8 cellular contexts compared by ENCODE assay signal in the genomic region with DNA sequence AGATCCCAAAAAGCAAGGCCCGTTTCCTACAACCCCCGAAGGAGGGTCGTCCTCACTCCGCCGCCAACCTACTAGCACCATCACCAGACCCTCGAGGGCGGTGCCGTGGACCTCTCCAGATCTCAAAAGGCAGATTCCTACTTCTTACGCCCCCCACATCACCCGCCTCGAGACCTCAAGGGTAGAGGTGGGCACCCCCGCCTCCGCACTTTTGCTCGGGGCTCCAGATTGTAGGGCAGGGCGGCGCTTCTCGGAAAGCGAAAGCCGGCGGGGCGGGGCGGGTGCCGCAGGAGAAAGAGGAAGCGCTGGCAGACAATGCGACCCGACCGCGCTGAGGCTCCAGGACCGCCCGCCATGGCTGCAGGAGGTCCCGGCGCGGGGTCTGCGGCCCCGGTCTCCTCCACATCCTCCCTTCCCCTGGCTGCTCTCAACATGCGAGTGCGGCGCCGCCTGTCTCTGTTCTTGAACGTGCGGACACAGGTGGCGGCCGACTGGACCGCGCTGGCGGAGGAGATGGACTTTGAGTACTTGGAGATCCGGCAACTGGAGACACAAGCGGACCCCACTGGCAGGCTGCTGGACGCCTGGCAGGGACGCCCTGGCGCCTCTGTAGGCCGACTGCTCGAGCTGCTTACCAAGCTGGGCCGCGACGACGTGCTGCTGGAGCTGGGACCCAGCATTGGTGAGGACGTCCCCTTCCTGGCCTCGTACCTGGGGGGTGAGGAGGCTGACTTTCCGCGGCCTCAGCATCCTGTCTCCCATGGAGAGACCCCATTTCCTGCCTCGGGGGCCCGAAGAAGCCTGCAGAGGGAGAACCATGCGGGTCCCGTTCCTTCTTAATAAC. TPM values are rescaled to one million over a fixed set of nuclear protein-coding genes. Genes with fewer than 3 reads are reported as not detected.
A peak's percentile ranks its signal among the peaks of the same experiment; 100 is the strongest.
DNase-seq lines count a peak whose midpoint lies in the region; ATAC-seq and TF ChIP-seq lines count a peak whose summit lies in the region.

TSS of gene MYD88 (plus strand) at position 315 of the 844 bp plus-strand sequence. CDS start at position 355, 40 bp downstream.

- peak within 1 kb of the TSS; percentile 77 for H3K18ac ChIP-seq in IMR-90 (ENCODE audit: low read depth, low read length)

- H3K4me1 Mint-ChIP-seq in CD4-positive, alpha-beta memory T cell, result peaks cover 43 to 77% (median 60%) of the 10 kb centered on the region in 4 donors
- peaks cover 57% of the 10 kb centered on the region for H3K4me1 Mint-ChIP-seq in activated naive CD8-positive, alpha-beta T cell treated with anti-CD3 and anti-CD28 coated beads, Interleukin-2, amount 50 U/mL, for 24 hours
- peaks cover 35% of the 10 kb centered on the region for H3K4me1 Mint-ChIP-seq in type B pancreatic cell (ENCODE audit: unreplicated experiment)

- peak within 1 kb of the TSS; percentile 90 for H4K91ac ChIP-seq in IMR-90 (ENCODE audit: insufficient read depth, low read depth, low read length)

- H4K8ac ChIP-seq in IMR-90 (ENCODE audit: low read depth in 2 of 2, low read length in 2 of 2), result peak within 1 kb of the TSS; percentile 97 to 99

- peak within 1 kb of the TSS; percentile 88 for H3K23ac ChIP-seq in IMR-90 (ENCODE audit: low read depth, low read length)

- 0 out of 2 replicates have a peak, but pooled peaks have one; percentile 6 for TF ChIP-seq CTCF in IMR-90 (conservative IDR thresholded peaks at IDR 0.05; ENCODE audit: low read depth, low read length)
- peak; percentile 8 for TF ChIP-seq CTCF in type B pancreatic cell (conservative IDR thresholded peaks at IDR 0.05)

- H2BK5ac ChIP-seq in IMR-90 (ENCODE audit: low read depth, low read length, poor library complexity, severe bottlenecking), result peak within 1 kb of the TSS; percentile 84

- H3K27ac Mint-ChIP-seq in CD4-positive, alpha-beta memory T cell, result peak within 1 kb of the TSS; percentile 88 to 100 (median 98)
- peak within 1 kb of the TSS; percentile 97 for H3K27ac Mint-ChIP-seq in activated naive CD8-positive, alpha-beta T cell treated with anti-CD3 and anti-CD28 coated beads, Interleukin-2, amount 50 U/mL, for 24 hours
- H3K27ac Mint-ChIP-seq in type B pancreatic cell, result peak within 1 kb of the TSS; percentile 95

- H3K9me3 Mint-ChIP-seq in CD4-positive, alpha-beta memory T cell, result no peaks in the 10 kb centered on the region
- H3K9me3 Mint-ChIP-seq in activated naive CD8-positive, alpha-beta T cell treated with anti-CD3 and anti-CD28 coated beads, Interleukin-2, amount 50 U/mL, for 24 hours, result no peaks in the 10 kb centered on the region
- H3K9me3 Mint-ChIP-seq in type B pancreatic cell, result no peaks in the 10 kb centered on the region

- TF ChIP-seq RAD21 in IMR-90 (IDR thresholded peaks at IDR 0.05; ENCODE audit: low read length), result 0 out of 2 replicates have a peak, but pooled peaks have one; percentile 16

- 0 out of 2 replicates have a peak, but pooled peaks cover 3% of the 10 kb centered on the region for H4K20me1 ChIP-seq in IMR-90 (ENCODE audit: insufficient read depth, low read length)

- H3K4me1 ChIP-seq in CD4-positive, alpha-beta memory T cell (ENCODE audit: insufficient read depth, low read length), result peaks cover 62% of the 10 kb centered on the region
- peaks cover 13% of the 10 kb centered on the region for H3K4me1 ChIP-seq in IMR-90 (ENCODE audit: control insufficient read depth, insufficient read depth, low read length)

- peak within 1 kb of the TSS; percentile 92 to 95 for H3K4me3 ChIP-seq in CD4-positive, alpha-beta memory T cell (ENCODE audit: low read length in 2 of 2)
- H3K4me3 ChIP-seq in IMR-90 (ENCODE audit: insufficient read depth, low read depth, low read length), result peak within 1 kb of the TSS; percentile 96

- H3K9me1 ChIP-seq in IMR-90 (ENCODE audit: insufficient read depth, low read length), result peaks cover 24% of the 10 kb centered on the region

- CTCF ChIA-PET in CD4-positive, alpha-beta memory T cell (lab: Charles Lee; ENCODE audit: partially characterized antibody), result interaction anchor here (1.2 to 1.4 kb wide), 2 partner anchors 26 to 164 kb away, joined by 3 to 5 read pairs; partner anchors contain the start of gene OXSR1
- CTCF ChIA-PET in IMR-90 (lab: Yijun Ruan, JAX), result no interaction called here

- H4K5ac ChIP-seq in IMR-90 (ENCODE audit: low read depth, low read length), result peak within 1 kb of the TSS; percentile 89

- in situ Hi-C loops in IMR-90 (cut with MboI; ENCODE audit: low sequenced_read_pairs), result loop anchor here (10.0 kb wide), 1 partner anchor 346 kb away; no protein-coding TSS in a partner anchor

- peak within 1 kb of the TSS; percentile 80 for H2AK5ac ChIP-seq in IMR-90 (ENCODE audit: low read depth, low read length)

- ATAC-seq in GM19467 (IDR thresholded peaks at IDR 0.05; ENCODE audit: unreplicated experiment) (peak; percentile 42), IMR-90 (ENCODE audit: low read depth) (peak; percentile 35)
- peak; percentile 60 for ATAC-seq in activated naive CD8-positive, alpha-beta T cell treated with anti-CD3 and anti-CD28 coated beads, Interleukin-2, amount 50 U/mL, for 24 hours

- peaks cover 16 to 69% of the 10 kb centered on the region in 2 donors for H3K36me3 Mint-ChIP-seq in CD4-positive, alpha-beta memory T cell
- peaks cover 28% of the 10 kb centered on the region for H3K36me3 Mint-ChIP-seq in activated naive CD8-positive, alpha-beta T cell treated with anti-CD3 and anti-CD28 coated beads, Interleukin-2, amount 50 U/mL, for 24 hours (ENCODE audit: low read depth)
- peaks cover 12% of the 10 kb centered on the region for H3K36me3 Mint-ChIP-seq in type B pancreatic cell

- no peaks in the 10 kb centered on the region for H3K27me3 ChIP-seq in CD4-positive, alpha-beta memory T cell (ENCODE audit: insufficient read depth, low read length)
- no peaks in the 10 kb centered on the region for H3K27me3 ChIP-seq in IMR-90 (ENCODE audit: control insufficient read depth, insufficient read depth, low read length)

- dilution Hi-C loops in IMR-90 (cut with HindIII; ENCODE audit: low sequenced_read_pairs, unreplicated experiment), result no loop called here

- peak within 1 kb of the TSS; percentile 95 for H2AK9ac ChIP-seq in IMR-90 (replicated peaks; ENCODE audit: low read depth, low read length, poor library complexity)

- H3K4me2 ChIP-seq in IMR-90 (ENCODE audit: low read depth, low read length), result peak within 1 kb of the TSS; percentile 98

- H3K9me3 ChIP-seq in CD4-positive, alpha-beta memory T cell (ENCODE audit: control insufficient read depth in 1 of 2, low read length in 2 of 2), result no peaks in the 10 kb centered on the region
- no peaks in the 10 kb centered on the region for H3K9me3 ChIP-seq in IMR-90 (ENCODE audit: control insufficient read depth, insufficient read depth, low read length)

- peak within 1 kb of the TSS; percentile 97 for H3K14ac ChIP-seq in IMR-90 (replicated peaks; ENCODE audit: low read depth, low read length)

- peak within 1 kb of the TSS; percentile 78 for H2BK20ac ChIP-seq in IMR-90 (ENCODE audit: low read depth, low read length)

- peak within 1 kb of the TSS; percentile 86 for H3K27ac ChIP-seq in CD4-positive, alpha-beta memory T cell (ENCODE audit: low read depth, low read length)
- peak within 1 kb of the TSS; percentile 93 for H3K27ac ChIP-seq in IMR-90 (ENCODE audit: insufficient read depth, low read length)

- peak within 1 kb of the TSS; percentile 72; the same call in 2 of the 3 replicates for H2BK15ac ChIP-seq in IMR-90 (ENCODE audit: low read depth, low read length)

- H3K4ac ChIP-seq in IMR-90 (ENCODE audit: low read depth, low read length), result peak within 1 kb of the TSS; percentile 96

- peak within 1 kb of the TSS; percentile 90 for H2BK120ac ChIP-seq in IMR-90 (ENCODE audit: low read depth, low read length)

- H2AFZ ChIP-seq in IMR-90 (replicated peaks; ENCODE audit: low read length, poor library complexity), result peak within 1 kb of the TSS; percentile 96

- TF ChIP-seq POLR2A in IMR-90 (IDR thresholded peaks at IDR 0.05; ENCODE audit: low read depth, low read length), result no peak

- peak within 1 kb of the TSS; percentile 95 for H3K9ac ChIP-seq in IMR-90 (ENCODE audit: low read depth, low read length)

- 2% methylated on average over 37 of the region's 65 CpGs; no CpG with 5 or more reads in 1 of the 2 experiments for WGBS in IMR-90 (ENCODE audit: extremely low coverage in 2 of 2, insufficient read length in 1 of 2), 2 experiments

- peaks cover 30 to 71% of the 10 kb centered on the region in 2 experiments for H3K79me1 ChIP-seq in IMR-90 (ENCODE audit: low read depth in 1 of 2, low read length in 2 of 2)

- intact Hi-C loops in CD4-positive, alpha-beta memory T cell (cut with micrococcal nuclease), result loop anchor here (5.0 to 10.0 kb wide), 4 partner anchors 74 to 1266 kb away; partner anchors contain the start of genes ACVR2B, RPSA and XYLB
- intact Hi-C loops in IMR-90 (cut with micrococcal nuclease) (loop anchor here (1.0 to 2.0 kb wide), 2 partner anchors 58 to 90 kb away; no protein-coding TSS in a partner anchor), cardiac septum (cut with DNase I) (loop anchor here (5.0 kb wide), 1 partner anchor 209 kb away; the partner anchor contains the start of gene XYLB), posterior vena cava (cut with DNase I) (loop anchor here (1.0 to 10.0 kb wide), 2 partner anchors 13 to 106 kb away; no protein-coding TSS in a partner anchor)

- BruUV-seq in IMR-90 (replicated peaks; lab: Mats Ljungman, UMichigan), result no TSS peak

- H3K27me3 Mint-ChIP-seq in CD4-positive, alpha-beta memory T cell, result no peaks in the 10 kb centered on the region
- no peaks in the 10 kb centered on the region for H3K27me3 Mint-ChIP-seq in activated naive CD8-positive, alpha-beta T cell treated with anti-CD3 and anti-CD28 coated beads, Interleukin-2, amount 50 U/mL, for 24 hours
- H3K27me3 Mint-ChIP-seq in type B pancreatic cell, result no peaks in the 10 kb centered on the region

- H3K36me3 ChIP-seq in CD4-positive, alpha-beta memory T cell (ENCODE audit: insufficient read depth, low read length), result peaks cover 19% of the 10 kb centered on the region
- peaks cover 25% of the 10 kb centered on the region for H3K36me3 ChIP-seq in IMR-90 (ENCODE audit: control insufficient read depth, insufficient read depth, low read length)

- POLR2A ChIA-PET in CD4-positive, alpha-beta memory T cell (lab: Charles Lee; ENCODE audit: partially characterized antibody), result interaction anchor here (0.8 to 8.4 kb wide), 12 partner anchors 9 to 317 kb away, joined by 3 to 255 read pairs (median 8); partner anchors contain the start of genes DLEC1 and OXSR1
- POLR2A ChIA-PET in IMR-90 (lab: Charles Lee; ENCODE audit: unreplicated experiment), result interaction anchor here (0.8 kb wide), 1 partner anchor 26 kb away, joined by 3 read pairs; the partner anchor contains the start of gene OXSR1

- peak; percentile 80 to 88 (median 82) for DNase-seq in CD4-positive, alpha-beta memory T cell
- peak; percentile 51 for DNase-seq in IMR-90
- DNase-seq in T-helper 1 cell, result peak; percentile 69 to 83 (median 77)
- peak; percentile 90 for DNase-seq in activated naive CD8-positive, alpha-beta T cell treated with anti-CD3 and anti-CD28 coated beads, Interleukin-2, amount 50 U/mL, for 24 hours
- DNase-seq in cardiac septum (ENCODE audit: low spot score), result peak; percentile 95
- DNase-seq in posterior vena cava (ENCODE audit: low spot score), result peak; percentile 96
- peak; percentile 80 for DNase-seq in type B pancreatic cell (ENCODE audit: extremely low spot score, unreplicated experiment)

- peak within 1 kb of the TSS; percentile 91 to 100 (median 98) for H3K4me3 Mint-ChIP-seq in CD4-positive, alpha-beta memory T cell
- H3K4me3 Mint-ChIP-seq in activated naive CD8-positive, alpha-beta T cell treated with anti-CD3 and anti-CD28 coated beads, Interleukin-2, amount 50 U/mL, for 24 hours, result peak within 1 kb of the TSS; percentile 94
- H3K4me3 Mint-ChIP-seq in type B pancreatic cell, result peak within 1 kb of the TSS; percentile 92

- peak within 1 kb of the TSS; percentile 84; the same call in 1 of the 2 replicates for H3K56ac ChIP-seq in IMR-90 (ENCODE audit: extremely low read depth, insufficient read depth, low read length)

RNA-seq across cellular contexts. Expression of gene MYD88, which starts in this region (rescaled TPM):
- total RNA-seq in CD4-positive, alpha-beta memory T cell, result 10 to 100 TPM; 50.5 to 57.4 TPM
- polyA plus RNA-seq in CD4-positive, alpha-beta memory T cell, result 100 to 1,000 TPM; 104 to 129 TPM
- total RNA-seq in IMR-90 (2012; rRNA removed) (9.3 and 10.8 TPM in 2 replicates), cardiac septum (8.5 TPM), posterior vena cava (10 to 100 TPM; 24.7 to 26.3 TPM), type B pancreatic cell (ENCODE audit: low replicate concordance) (31.1 and 55.6 TPM in 2 replicates)
- 34.4 and 39.8 TPM in 2 replicates for polyA plus RNA-seq in IMR-90 (2012; rRNA removed)
- 30.6 and 68.8 TPM in 2 replicates for polyA plus RNA-seq in IMR-90 (2012; cell fraction: cytosol; rRNA removed)
- 18.4 and 27.6 TPM in 2 replicates for polyA plus RNA-seq in IMR-90 (2012; cell fraction: nucleus; rRNA removed; ENCODE audit: low replicate concordance)

Comparison
In these comparisons a context has a peak if more than half of its experiments do, and no peak if none do; other contexts are left out.
1. Peak in every context shown above with its lines: DNase-seq, ATAC-seq, H3K4me3 ChIP-seq and H3K27ac ChIP-seq.